In the genomic region with DNA sequence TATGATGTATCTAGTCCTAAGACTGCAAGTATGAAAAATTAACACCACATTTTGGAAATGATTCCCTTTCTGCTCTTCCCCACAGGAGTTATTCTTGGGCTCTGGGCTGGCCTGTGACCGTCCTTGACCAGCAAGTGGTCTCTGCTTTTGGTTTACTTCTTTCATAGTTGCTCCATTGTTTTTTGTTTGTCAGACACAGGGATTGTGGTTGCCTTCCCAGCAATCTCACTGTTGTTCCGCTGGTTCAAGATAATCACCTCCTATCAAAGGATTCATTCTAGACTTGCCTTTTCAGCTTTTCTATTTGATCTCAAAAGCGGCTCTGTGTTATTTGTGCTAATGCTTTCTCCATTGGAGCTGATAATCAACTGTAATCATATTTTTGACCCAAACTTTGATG, we compare ENCODE assay signal across 19 cellular contexts.
"Had no signal": no experiment of that assay in that cellular context is flagged by ENCODE, and none has a peak within 500 bp of the region (broad histone marks: within the 10 kb centered on the region; RNA-seq: fewer than 3 reads in every experiment).

No MANE protein-coding gene starts in this region.

- H3K36me3 ChIP-seq: adrenal gland, spleen, uterus had no signal

- H3K27me3 ChIP-seq: adrenal gland, foreskin keratinocyte, spleen, tibial nerve, uterus had no signal

- H3K4me3 ChIP-seq: adrenal gland, mucosa of descending colon, spleen, tibial nerve, uterus had no signal

- H3K4me3 Mint-ChIP-seq: activated T-helper 1 cell treated with anti-CD3 and anti-CD28 coated beads, Interleukin-12 subunit alpha, Interleukin-12 subunit beta, Interleukin-2, Interleukin-4 antibody, amounts not matched to agents 30 ng/mL and 10 ng/mL and 1 ng/mL, durations not matched to agents 14 hours and 24 hours and 36 hours; effector memory CD8-positive, alpha-beta T cell; naive B cell; stimulated activated memory B cell treated with anti-CD40 and anti-IgM and Interleukin-4, amounts not matched to agents 10 μg/mL and 1 μg/mL and 100 μg/mL, for 72 hours had no signal

- H3K27me3 Mint-ChIP-seq: naive B cell had no signal

- H3K27ac ChIP-seq: adrenal gland, foreskin keratinocyte, parathyroid adenoma, uterus had no signal

- ATAC-seq: activated naive CD4-positive, alpha-beta T cell treated with anti-CD3 and anti-CD28 coated beads, Interleukin-2, amount 50 U/mL, for 72 hours; effector memory CD8-positive, alpha-beta T cell; foreskin keratinocyte; mucosa of descending colon; stimulated activated memory B cell treated with anti-CD40 and anti-IgM and Interleukin-4, amounts not matched to agents 10 μg/mL and 1 μg/mL and 100 μg/mL, for 72 hours had no signal

- H3K4me1 Mint-ChIP-seq: stimulated activated memory B cell treated with anti-CD40 and anti-IgM and Interleukin-4, amounts not matched to agents 10 μg/mL and 1 μg/mL and 100 μg/mL, for 72 hours had no signal

- H3K9me3 ChIP-seq: adrenal gland, mucosa of descending colon, spleen, tibial nerve, uterus had no signal

- DNase-seq: activated CD4-positive, CD25-positive, alpha-beta regulatory T cell treated with anti-CD3 and anti-CD28 coated beads, Interleukin-2, amount 50 U/mL, for 72 hours; activated gamma-delta T cell treated with Interleukin-2 at 50 U/mL for 16 hours; adrenal gland; dermis blood vessel endothelial cell; effector memory CD8-positive, alpha-beta T cell; foreskin keratinocyte; hypothalamus; mucosa of descending colon; naive B cell; spleen; stimulated activated CD4-positive, alpha-beta T cell treated with anti-CD3 and anti-CD28 coated beads, Interleukin-4, amount 100 ng/mL, for 4 hours; T-helper 1 cell; T1000; uterus had no signal

- H3K27ac Mint-ChIP-seq: activated naive CD4-positive, alpha-beta T cell treated with anti-CD3 and anti-CD28 coated beads, Interleukin-2, amount 50 U/mL, for 72 hours; activated T-helper 1 cell treated with anti-CD3 and anti-CD28 coated beads, Interleukin-12 subunit alpha, Interleukin-12 subunit beta, Interleukin-2, Interleukin-4 antibody, amounts not matched to agents 30 ng/mL and 10 ng/mL and 1 ng/mL, durations not matched to agents 14 hours and 24 hours and 36 hours; effector memory CD8-positive, alpha-beta T cell; stimulated activated memory B cell treated with anti-CD40 and anti-IgM and Interleukin-4, amounts not matched to agents 10 μg/mL and 1 μg/mL and 100 μg/mL, for 72 hours had no signal

- H2AFZ ChIP-seq: parathyroid adenoma had no signal

- H3K9ac ChIP-seq: parathyroid adenoma had no signal

- H3K4me1 ChIP-seq: uterus had no signal

- H3K36me3 Mint-ChIP-seq: stimulated activated memory B cell treated with anti-CD40 and anti-IgM and Interleukin-4, amounts not matched to agents 10 μg/mL and 1 μg/mL and 100 μg/mL, for 72 hours had no signal
